In the genomic region with DNA sequence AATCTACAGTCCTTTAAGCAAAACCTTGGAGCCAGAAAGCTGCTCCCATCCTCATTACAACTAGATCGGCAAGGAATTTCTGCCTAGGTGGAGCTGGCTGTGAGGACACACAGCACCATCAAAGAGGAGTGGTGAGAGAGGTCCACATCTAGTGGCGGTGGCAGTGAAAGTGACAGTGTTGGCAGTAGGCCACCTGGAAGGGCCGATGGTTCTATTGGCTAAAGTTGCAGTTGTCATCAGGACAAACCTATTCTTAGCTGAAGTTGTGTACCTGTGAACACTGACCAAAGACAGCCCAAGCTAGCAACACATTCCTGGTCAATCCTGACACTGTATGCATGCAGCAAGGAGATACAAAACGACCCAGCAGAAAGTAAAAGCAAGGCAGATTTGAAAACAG, we compare ENCODE assay signal across 15 cellular contexts.
"Had no signal": no experiment of that assay in that cellular context is flagged by ENCODE, and none has a peak within 500 bp of the region (broad histone marks: within the 10 kb centered on the region; RNA-seq: fewer than 3 reads in every experiment).

No MANE protein-coding gene starts in this region.

- H3K36me3 ChIP-seq: esophagus muscularis mucosa, gastrocnemius medialis, uterus had no signal

- H3K4me1 ChIP-seq: gastrocnemius medialis, uterus had no signal

- H3K9me3 Mint-ChIP-seq: effector memory CD8-positive, alpha-beta T cell had no signal

- ATAC-seq: effector memory CD8-positive, alpha-beta T cell; gastrocnemius medialis; left colon; naive thymus-derived CD8-positive, alpha-beta T cell had no signal

- H3K4me3 Mint-ChIP-seq: dendritic cell treated with granulocyte-macrophage colony-stimulating factor and Interleukin-4, amounts not matched to agents 40 ng/mL and 50 ng/mL, for 4 days; effector memory CD8-positive, alpha-beta T cell; naive thymus-derived CD8-positive, alpha-beta T cell had no signal

- DNase-seq: effector memory CD8-positive, alpha-beta T cell; gastrocnemius medialis; kidney; left colon; mammary epithelial cell; naive thymus-derived CD8-positive, alpha-beta T cell; posterior cingulate gyrus; stimulated activated CD4-positive, alpha-beta T cell treated with anti-CD3 and anti-CD28 coated beads, Interleukin-2, amount 100 ng/mL, for 48 hours; stimulated activated naive CD4-positive, alpha-beta T cell treated with Interleukin-2 at 50 U/mL for 16 hours; trophoblast cell; uterus had no signal

- H3K9me3 ChIP-seq: gastrocnemius medialis, uterus had no signal

- H3K27me3 Mint-ChIP-seq: dendritic cell treated with granulocyte-macrophage colony-stimulating factor and Interleukin-4, amounts not matched to agents 40 ng/mL and 50 ng/mL, for 4 days; effector memory CD8-positive, alpha-beta T cell had no signal

- H3K27ac Mint-ChIP-seq: dendritic cell treated with granulocyte-macrophage colony-stimulating factor and Interleukin-4, amounts not matched to agents 40 ng/mL and 50 ng/mL, for 4 days; effector memory CD8-positive, alpha-beta T cell; naive thymus-derived CD8-positive, alpha-beta T cell had no signal

- H3K27ac ChIP-seq: epithelial cell of prostate, esophagus muscularis mucosa, gastrocnemius medialis, uterus had no signal

- H3K27me3 ChIP-seq: esophagus muscularis mucosa, gastrocnemius medialis, uterus had no signal

- H3K4me3 ChIP-seq: esophagus muscularis mucosa, gastrocnemius medialis, smooth muscle cell, uterus had no signal

- H3K4me2 ChIP-seq: smooth muscle cell had no signal

- H3K4me1 Mint-ChIP-seq: naive thymus-derived CD8-positive, alpha-beta T cell had no signal
